9 cellular contexts compared by ENCODE assay signal in the genomic region with DNA sequence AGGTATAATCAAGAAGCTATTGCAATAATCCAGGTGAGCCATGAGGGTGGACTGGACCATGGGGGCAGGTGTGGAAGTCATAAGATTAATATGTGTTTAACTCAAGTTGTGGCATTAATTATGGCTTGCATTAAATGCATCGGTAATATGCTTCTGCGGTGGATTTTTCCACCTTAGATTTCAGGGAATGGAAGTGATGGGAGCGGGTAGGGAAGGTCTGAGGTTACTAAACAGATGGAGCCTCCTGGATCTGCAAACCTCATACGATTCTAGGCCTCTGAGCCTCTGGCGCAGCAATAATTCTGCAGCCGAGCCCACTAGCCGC. TPM values are rescaled to one million over a fixed set of nuclear protein-coding genes. Genes with fewer than 3 reads are reported as not detected.
DNase-seq lines count a peak whose midpoint lies in the region; FAIRE-seq and TF ChIP-seq lines count a peak whose summit lies in the region.
"Had no signal": no experiment of that assay in that cellular context is flagged by ENCODE, and none has a peak within 500 bp of the region (broad histone marks: within the 10 kb centered on the region; RNA-seq: fewer than 3 reads in every experiment).

No MANE protein-coding gene starts in this region.

- peak overlapping the region; percentile 86 for H3K4me3 ChIP-seq in H7 (ENCODE audit: insufficient read depth, low read depth, low read length)
- H3K4me3 ChIP-seq in hepatocyte: no peak overlapping the region
- peak overlapping the region; percentile 88 to 90 (median 90) for H3K4me3 ChIP-seq in skeletal muscle tissue (ENCODE audit: low read length in 3 of 3)

- FAIRE-seq in HTR-8/SVneo (lab: Jason Lieb, UNC): no peak
- FAIRE-seq: colon had no signal

- H3K4me1 ChIP-seq in hepatocyte (ENCODE audit: insufficient read depth) (no peaks in the 10 kb centered on the region), skeletal muscle tissue (ENCODE audit: control insufficient read depth in 3 of 3, insufficient read depth in 3 of 3, low read length in 3 of 3) (peaks cover 7 to 16% (median 14%) of the 10 kb centered on the region in 3 donors)

- peak overlapping the region; percentile 87 for H3K4me2 ChIP-seq in hepatocyte

- H3K36me3 Mint-ChIP-seq in activated CD4-positive, alpha-beta memory T cell treated with anti-CD3 and anti-CD28 coated beads, Interleukin-2, amount 10 ng/mL, durations not matched to agents 7 days and 5 days (ENCODE audit: low read depth): peaks cover 34% of the 10 kb centered on the region

- H3K9me3 ChIP-seq in hepatocyte (ENCODE audit: low read depth): no peaks in the 10 kb centered on the region
- no peaks in the 10 kb centered on the region for H3K9me3 ChIP-seq in skeletal muscle tissue (ENCODE audit: control insufficient read depth in 3 of 3, low read length in 3 of 3)

- POLR2A ChIA-PET in activated CD4-positive, alpha-beta memory T cell treated with anti-CD3 and anti-CD28 coated beads, Interleukin-2, amount 10 ng/mL, durations not matched to agents 7 days and 5 days (lab: Charles Lee): interaction anchor here (0.8 to 2.6 kb wide), 2 partner anchors 9 to 41 kb away, joined by 3 to 14 read pairs; a partner anchor contains a TSS

- peak overlapping the region; percentile 88 for H3K4me3 Mint-ChIP-seq in activated CD4-positive, alpha-beta memory T cell treated with anti-CD3 and anti-CD28 coated beads, Interleukin-2, amount 10 ng/mL, durations not matched to agents 7 days and 5 days

- peaks cover 30% of the 10 kb centered on the region for H3K4me1 Mint-ChIP-seq in activated CD4-positive, alpha-beta memory T cell treated with anti-CD3 and anti-CD28 coated beads, Interleukin-2, amount 10 ng/mL, durations not matched to agents 7 days and 5 days

- WGBS in hepatocyte (ENCODE audit: low lambda C conversion rate, missing lambda C conversion rate): 38% methylated on average over 7 of the region's 7 CpGs

- no peaks in the 10 kb centered on the region for H4K20me1 ChIP-seq in hepatocyte (ENCODE audit: insufficient read depth, poor library complexity, severe bottlenecking)

- CTCF ChIA-PET in activated CD4-positive, alpha-beta memory T cell treated with anti-CD3 and anti-CD28 coated beads, Interleukin-2, amount 10 ng/mL, durations not matched to agents 7 days and 5 days (lab: Charles Lee): no interaction called here

- H3K27me3 ChIP-seq in H7 (ENCODE audit: control insufficient read depth, insufficient read depth, low read length): no peaks in the 10 kb centered on the region
- no peaks in the 10 kb centered on the region for H3K27me3 ChIP-seq in hepatocyte
- peaks cover 4 to 12% (median 5%) of the 10 kb centered on the region in 3 donors for H3K27me3 ChIP-seq in skeletal muscle tissue (ENCODE audit: control insufficient read depth in 3 of 3, insufficient read depth in 3 of 3, low read length in 3 of 3)

- H3K36me3 ChIP-seq in H7 (replicated peaks; ENCODE audit: control insufficient read depth, insufficient read depth, low read length) (peaks cover 8% of the 10 kb centered on the region), hepatocyte (replicated peaks; ENCODE audit: insufficient read depth, low read depth) (no peaks in the 10 kb centered on the region), skeletal muscle tissue (ENCODE audit: control insufficient read depth in 3 of 3, insufficient read depth in 3 of 3, low read length in 3 of 3) (no peaks in the 10 kb centered on the region)

- peak overlapping the region; percentile 73 for H3K27ac Mint-ChIP-seq in activated CD4-positive, alpha-beta memory T cell treated with anti-CD3 and anti-CD28 coated beads, Interleukin-2, amount 10 ng/mL, durations not matched to agents 7 days and 5 days

- peaks cover 2% of the 10 kb centered on the region for H3K79me2 ChIP-seq in hepatocyte

- H3K27ac ChIP-seq in hepatocyte: no peak overlapping the region
- H3K27ac ChIP-seq in skeletal muscle tissue (ENCODE audit: low read depth, low read length): no peak overlapping the region

- peaks cover 3% of the 10 kb centered on the region for H3K27me3 Mint-ChIP-seq in activated CD4-positive, alpha-beta memory T cell treated with anti-CD3 and anti-CD28 coated beads, Interleukin-2, amount 10 ng/mL, durations not matched to agents 7 days and 5 days

- H2AFZ ChIP-seq in hepatocyte: peak overlapping the region; percentile 70

- H3K9me3 Mint-ChIP-seq in activated CD4-positive, alpha-beta memory T cell treated with anti-CD3 and anti-CD28 coated beads, Interleukin-2, amount 10 ng/mL, durations not matched to agents 7 days and 5 days: peaks cover 7% of the 10 kb centered on the region

- H3K9ac ChIP-seq in skeletal muscle tissue (ENCODE audit: low read depth in 1 of 3, low read length in 3 of 3): peak overlapping the region in 2 of 3 donors; percentile 69 to 77

- DNase-seq in H7 (no peak), hepatocyte (ENCODE audit: low spot score) (no peak), SIG-M5 (lab: John Stamatoyannopoulos, UW) (no peak), iPS-NIHi7 (ENCODE audit: extremely low spot score) (no peak), HTR-8/SVneo (ENCODE audit: insufficient read length, low spot score) (no peak), occipital lobe (lab: John Stamatoyannopoulos, UW) (no peak)
- no peak for DNase-seq in activated CD4-positive, alpha-beta memory T cell treated with anti-CD3 and anti-CD28 coated beads, Interleukin-2, amount 10 ng/mL, durations not matched to agents 7 days and 5 days

- H3K9me2 ChIP-seq in hepatocyte (replicated peaks; ENCODE audit: insufficient read depth): no peaks in the 10 kb centered on the region

- TF ChIP-seq CTCF in hepatocyte (IDR thresholded peaks at IDR 0.05; ENCODE audit: poor library complexity): no peak

RNA-seq across cellular contexts. Expression of a gene that starts 0.3 kb away (rescaled TPM):
- total RNA-seq in H7 (2014; rRNA removed; shearing (Covaris generic)): 50.3 and 62.9 TPM in 2 replicates
- total RNA-seq in activated CD4-positive, alpha-beta memory T cell treated with anti-CD3 and anti-CD28 coated beads, Interleukin-2, amount 10 ng/mL, durations not matched to agents 7 days and 5 days: 1 to 10 TPM; 5.9 to 6.0 TPM
- 4.4 and 4.6 TPM in 2 replicates for total RNA-seq in hepatocyte
- polyA plus RNA-seq in hepatocyte: 0.29 and 0.87 TPM in 2 replicates
- 8.9 TPM for total RNA-seq in skeletal muscle tissue
- total RNA-seq in occipital lobe: 47.3 TPM

RNA-seq across cellular contexts. Expression of a gene that starts 40.5 kb away (rescaled TPM):
- total RNA-seq in H7 (2014; rRNA removed; shearing (Covaris generic)): 92.6 and 111 TPM in 2 replicates
- 10 to 100 TPM; 66.0 to 68.1 TPM for total RNA-seq in activated CD4-positive, alpha-beta memory T cell treated with anti-CD3 and anti-CD28 coated beads, Interleukin-2, amount 10 ng/mL, durations not matched to agents 7 days and 5 days
- total RNA-seq in hepatocyte (57.3 and 65.6 TPM in 2 replicates), skeletal muscle tissue (162 TPM), occipital lobe (91.2 TPM)
- 29.1 and 32.1 TPM in 2 replicates for polyA plus RNA-seq in hepatocyte
